Comparison of ENCODE assay signal across 11 cellular contexts in genomic region chr5:169686137-169686536, GRCh38. TPM values are rescaled to one million over a fixed set of nuclear protein-coding genes. Genes with fewer than 3 reads are reported as not detected.
DNase-seq lines count a peak whose midpoint lies in the region; ATAC-seq and TF ChIP-seq lines count a peak whose summit lies in the region.
"Had no signal": no experiment of that assay in that cellular context is flagged by ENCODE, and none has a peak within 500 bp of the region (broad histone marks: within the 10 kb centered on the region; RNA-seq: fewer than 3 reads in every experiment).

No MANE protein-coding gene starts in this region.

- no peaks in the 10 kb centered on the region for H3K9me3 ChIP-seq in transverse colon

- TF ChIP-seq POLR2A in transverse colon (IDR thresholded peaks at IDR 0.05), result no peak

- no peaks in the 10 kb centered on the region for H3K27me3 ChIP-seq in transverse colon

- H3K4me3 ChIP-seq in transverse colon, result no peak overlapping the region

- TF ChIP-seq EP300 in transverse colon (IDR thresholded peaks at IDR 0.05; ENCODE audit: low read depth), result no peak

- in situ Hi-C loops in transverse colon (cut with MboI; ENCODE audit: low pct_ligation_motif_present in 1 of 4, low pct_unique_long_range_greater_than_20kb in 1 of 4, low sequenced_read_pairs in 3 of 4), result no loop called here

- 68% methylated on average over 5 of the region's 5 CpGs; no CpG with 5 or more reads in 1 of the 2 donors for WGBS in transverse colon (ENCODE audit: low coverage in 1 of 2), 2 donors

- no peak overlapping the region for H3K27ac ChIP-seq in transverse colon
- H3K27ac ChIP-seq: 22Rv1 had no signal

- H3K4me1 ChIP-seq in transverse colon, result no peaks in the 10 kb centered on the region

- DNase-seq in DMS 273 (lab: John Stamatoyannopoulos, UW; ENCODE audit: unreplicated experiment), result peak; percentile 29
- DNase-seq in DMS 273 treated with DMSO at 0.1 percent for 48 hours (lab: John Stamatoyannopoulos, UW), result no peak
- peak; percentile 58 for DNase-seq in glomerular visceral epithelial cell (ENCODE audit: extremely low spot score)
- DNase-seq in NOMO-1 treated with dmso at 0.1 percent for 144 hours (lab: John Stamatoyannopoulos, UW; ENCODE audit: unreplicated experiment), result no peak
- no peak for DNase-seq in activated effector memory CD4-positive, alpha-beta T cell treated with Interleukin-2 at 50 U/mL for 16 hours
- no peak for DNase-seq in transverse colon
- DNase-seq: activated CD4-positive, CD25-positive, alpha-beta regulatory T cell; stimulated activated CD4-positive, alpha-beta T cell treated with anti-CD3 and anti-CD28 coated beads, Interleukin-4, amount 100 ng/mL, for 24 hours had no signal

- H3K36me3 ChIP-seq in transverse colon, result no peaks in the 10 kb centered on the region

- ATAC-seq in GM21576 (IDR thresholded peaks at IDR 0.05; ENCODE audit: unreplicated experiment) (peak; percentile 83), HG03378 (IDR thresholded peaks at IDR 0.05; ENCODE audit: unreplicated experiment) (peak; percentile 64)

- intact Hi-C loops in transverse colon (cut with DNase I; ENCODE audit: low total_unique reads), result no loop called here

- no peak for TF ChIP-seq CTCF in transverse colon (IDR thresholded peaks at IDR 0.05)

RNA-seq across cellular contexts. Expression of gene DOCK2, which starts 49.1 kb away (rescaled TPM):
- total RNA-seq in transverse colon, result 10 to 100 TPM in 3 of 4 donors, 1 to 10 TPM in 1; 8.3 to 24.0 (median 14.3) TPM

Comparison
In these comparisons a context has a peak if more than half of its experiments do, and no peak if none do; other contexts are left out.
1. DNase-seq: peak in DMS 273 (single experiment) and glomerular visceral epithelial cell (single experiment); none in DMS 273 treated with DMSO at 0.1 percent for 48 hours (single experiment), NOMO-1 treated with dmso at 0.1 percent for 144 hours (single experiment), activated effector memory CD4-positive, alpha-beta T cell treated with Interleukin-2 at 50 U/mL for 16 hours (single experiment) and transverse colon (single experiment).